Comparison of ENCODE assay signal across 19 cellular contexts in the genomic region with DNA sequence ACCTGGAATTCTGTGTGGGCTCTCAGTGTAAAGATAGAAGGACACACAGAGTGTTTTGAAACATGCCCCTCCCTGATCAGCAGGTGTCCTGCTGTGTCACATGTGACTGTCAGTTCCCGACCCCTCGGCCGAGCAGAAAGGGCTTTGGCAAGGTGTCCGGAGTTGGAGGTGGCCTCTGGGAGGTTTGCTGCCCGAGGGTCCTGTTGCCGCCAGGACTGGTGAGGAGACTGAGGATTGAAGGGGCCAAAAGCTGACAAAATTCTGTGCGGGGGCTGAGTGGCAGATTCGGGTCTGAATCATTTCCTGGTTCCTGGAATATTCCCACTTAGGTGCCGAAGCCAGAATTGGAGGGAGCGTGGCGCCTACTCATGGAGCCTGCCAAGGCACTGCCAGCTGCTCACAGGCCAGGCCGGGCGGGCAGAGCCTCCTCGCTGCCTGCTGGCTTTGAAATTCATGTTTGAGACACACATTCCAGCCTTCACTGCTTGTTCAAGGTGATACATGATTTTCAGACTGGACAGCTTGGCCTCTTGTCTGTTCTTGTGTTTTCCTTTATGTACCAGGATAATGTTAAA.
DNase-seq lines count a peak whose midpoint lies in the region; FAIRE-seq lines count a peak whose summit lies in the region.
"Had no signal": no experiment of that assay in that cellular context is flagged by ENCODE, and none has a peak within 500 bp of the region (broad histone marks: within the 10 kb centered on the region; RNA-seq: fewer than 3 reads in every experiment).

No MANE protein-coding gene starts in this region.

- DNase-seq in Ammon's horn (ENCODE audit: low spot score) (peak; percentile 79), M059J (ENCODE audit: low read depth) (peak; percentile 34), dermis blood vessel endothelial cell (peak; percentile 33), occipital lobe (lab: John Stamatoyannopoulos, UW) (peak; percentile 78), GM19239 (ENCODE audit: insufficient read length, low spot score) (no peak), NCI-H82 (lab: John Stamatoyannopoulos, UW) (no peak), NCI-H146 treated with DMSO at 0.1 percent for 48 hours (lab: John Stamatoyannopoulos, UW; ENCODE audit: unreplicated experiment) (no peak)
- DNase-seq: activated CD4-positive, alpha-beta T cell treated with anti-CD3 and anti-CD28 coated beads, Interleukin-2, amount 50 U/mL, for 4 hours; activated naive CD4-positive, alpha-beta T cell treated with anti-CD3 and anti-CD28 coated beads, Interleukin-2, amount 10 ng/mL, durations not matched to agents 7 days and 5 days; activated T-cell treated with anti-CD3 and anti-CD28 coated beads, Interleukin-2, amount 50 U/mL, for 1 hour; DMS79 treated with DMSO at 0.1 percent for 48 hours; Karpas-422; kidney glomerular epithelial cell; NCI-H1092 treated with DMSO at 0.1 percent for 48 hours; NCI-H2171; T-helper 2 cell; testis; WERI-Rb-1 had no signal

- no peak for FAIRE-seq in GM19239 (lab: Jason Lieb, UNC)
- FAIRE-seq: colon had no signal

Comparison
In these comparisons a context has a peak if more than half of its experiments do, and no peak if none do; other contexts are left out.
1. DNase-seq: peak in Ammon's horn (single experiment), M059J (single experiment), dermis blood vessel endothelial cell (single experiment) and occipital lobe (single experiment); none in GM19239 (single experiment), NCI-H82 (single experiment) and NCI-H146 treated with DMSO at 0.1 percent for 48 hours (single experiment).